ENCODE assay signal across 8 cellular contexts in the genomic region with DNA sequence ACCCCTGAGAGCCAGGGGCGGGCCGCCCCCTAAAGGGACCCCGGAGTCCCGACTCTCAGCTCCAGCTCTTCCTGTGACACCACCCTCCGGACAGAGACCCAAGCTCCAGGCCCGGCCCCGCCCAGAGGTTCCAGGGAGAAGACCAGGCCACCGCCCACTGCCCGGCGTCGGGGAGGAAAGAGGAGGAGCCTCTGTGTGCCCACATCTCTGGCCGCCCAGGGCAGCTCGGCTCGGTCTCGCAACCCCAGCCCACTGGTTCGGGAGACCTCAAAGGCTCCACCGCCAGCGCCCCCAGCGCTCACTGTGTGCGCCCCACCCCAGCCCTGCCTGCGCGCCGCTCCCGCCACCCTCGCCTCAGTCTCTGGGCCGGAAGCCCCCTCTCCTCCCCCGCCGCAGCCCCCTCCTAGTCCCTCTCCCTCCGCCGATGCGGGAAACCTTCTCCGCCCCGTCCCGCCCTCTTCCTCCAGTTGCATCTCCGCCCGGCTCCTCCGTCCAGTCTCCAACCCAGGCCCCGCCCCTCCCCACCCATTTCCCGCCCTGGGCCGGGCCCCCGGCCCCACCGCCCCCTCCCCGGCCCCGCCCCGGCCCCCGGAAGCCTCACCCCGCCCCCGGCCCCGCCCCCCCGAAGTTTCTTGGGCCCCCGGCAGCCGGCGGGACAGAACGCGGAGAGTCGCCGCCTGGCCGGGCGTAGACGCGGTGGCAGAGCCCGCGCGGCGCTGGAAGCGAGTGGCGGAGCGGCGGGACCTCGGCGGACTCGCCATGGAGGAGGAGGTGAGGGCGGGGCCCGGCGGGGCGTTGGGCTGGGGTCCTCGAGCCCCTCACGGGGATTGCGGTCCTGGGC. TPM values are rescaled to one million over a fixed set of nuclear protein-coding genes. Genes with fewer than 3 reads are reported as not detected.
A peak's percentile ranks its signal among the peaks of the same experiment; 100 is the strongest.
DNase-seq lines count a peak whose midpoint lies in the region; ATAC-seq and TF ChIP-seq lines count a peak whose summit lies in the region.

A gene with protein sequence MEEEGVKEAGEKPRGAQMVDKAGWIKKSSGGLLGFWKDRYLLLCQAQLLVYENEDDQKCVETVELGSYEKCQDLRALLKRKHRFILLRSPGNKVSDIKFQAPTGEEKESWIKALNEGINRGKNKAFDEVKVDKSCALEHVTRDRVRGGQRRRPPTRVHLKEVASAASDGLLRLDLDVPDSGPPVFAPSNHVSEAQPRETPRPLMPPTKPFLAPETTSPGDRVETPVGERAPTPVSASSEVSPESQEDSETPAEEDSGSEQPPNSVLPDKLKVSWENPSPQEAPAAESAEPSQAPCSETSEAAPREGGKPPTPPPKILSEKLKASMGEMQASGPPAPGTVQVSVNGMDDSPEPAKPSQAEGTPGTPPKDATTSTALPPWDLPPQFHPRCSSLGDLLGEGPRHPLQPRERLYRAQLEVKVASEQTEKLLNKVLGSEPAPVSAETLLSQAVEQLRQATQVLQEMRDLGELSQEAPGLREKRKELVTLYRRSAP (plus strand): TSS at position 658 of the 841 bp plus-strand sequence. CDS start 102 bp downstream, at position 760.

- ATAC-seq in HG02678 (IDR thresholded peaks at IDR 0.05; ENCODE audit: unreplicated experiment) (peak; percentile 62), heart right ventricle (peak; percentile 88 to 94 (median 89))

- H3K4me1 Mint-ChIP-seq in type B pancreatic cell (ENCODE audit: unreplicated experiment) = peaks cover 29% of the 10 kb centered on the region

- H3K9me3 Mint-ChIP-seq in type B pancreatic cell = no peaks in the 10 kb centered on the region

- DNase-seq in NCI-H1417 treated with DMSO at 0.1 percent for 48 hours (lab: John Stamatoyannopoulos, UW) (peak; percentile 65), T-helper 1 cell (peak; percentile 86 to 96 (median 89)), adrenal gland (peak; percentile 97 to 99 (median 97)), heart right ventricle (peak; percentile 97 to 98), posterior cingulate gyrus (peak; percentile 82 to 98 (median 89)), type B pancreatic cell (ENCODE audit: extremely low spot score, unreplicated experiment) (peak; percentile 95)

- intact Hi-C loops in adrenal gland (cut with DNase I) (no loop called here), heart right ventricle (cut with DNase I) (loop anchor here in 7 of 10 donors (2.0 to 10.0 kb wide), 7 partner anchors 41 to 143 kb away; partner anchors contain the start of gene SPG21 (in 1 of the 7)), posterior cingulate gyrus (cut with DNase I) (loop anchor here (2.0 to 5.0 kb wide), 2 partner anchors 15 to 56 kb away; no protein-coding TSS in a partner anchor)

- H3K4me3 ChIP-seq in adrenal gland (peak within 1 kb of the TSS; percentile 62 to 97 (median 92)), heart right ventricle (peak within 1 kb of the TSS; percentile 74 to 100 (median 94))

- H3K27me3 ChIP-seq in adrenal gland (no peaks in the 10 kb centered on the region), heart right ventricle (no peaks in the 10 kb centered on the region)

- peak; percentile 79 to 83 for TF ChIP-seq POLR2A in adrenal gland (IDR thresholded peaks at IDR 0.05)

- peaks cover 39 to 44% of the 10 kb centered on the region in 2 donors for H3K4me1 ChIP-seq in adrenal gland (replicated peaks in 1 of 2)
- H3K4me1 ChIP-seq in heart right ventricle = peaks cover 17 to 62% (median 42%) of the 10 kb centered on the region in 9 donors

- H3K4me3 Mint-ChIP-seq in type B pancreatic cell = peak within 1 kb of the TSS; percentile 93

- H3K27ac Mint-ChIP-seq in type B pancreatic cell = peak within 1 kb of the TSS; percentile 82

- no peaks in the 10 kb centered on the region for H3K36me3 Mint-ChIP-seq in type B pancreatic cell

- H3K27ac ChIP-seq in adrenal gland = peak within 1 kb of the TSS; percentile 88 to 97 (median 96)
- H3K27ac ChIP-seq in heart right ventricle = peak within 1 kb of the TSS; percentile 91 to 99 (median 98)

- H3K9me3 ChIP-seq in adrenal gland (replicated peaks in 1 of 3) (no peaks in the 10 kb centered on the region), heart right ventricle (no peaks in the 10 kb centered on the region)

- H3K36me3 ChIP-seq in adrenal gland (replicated peaks in 1 of 2) (no peaks in the 10 kb centered on the region), heart right ventricle (peaks cover 0 to 4% (median 0%) of the 10 kb centered on the region in 9 donors)

- TF ChIP-seq CTCF in GM12872 (IDR thresholded peaks at IDR 0.05; ENCODE audit: insufficient read depth, low read depth, low read length) (peak; percentile 48; the same call in 2 of the 3 replicates), adrenal gland (IDR thresholded peaks at IDR 0.05) (peak in 3 of 6 experiments; percentile 19 to 39 (median 25)), heart right ventricle (IDR thresholded peaks at IDR 0.05) (peak in 4 of 9 donors; percentile 28 to 43 (median 36)), type B pancreatic cell (conservative IDR thresholded peaks at IDR 0.05) (peak; percentile 53)

- H3K27me3 Mint-ChIP-seq in type B pancreatic cell = peaks cover 3% of the 10 kb centered on the region

- 0 to 1% (median 0%) methylated on average over 3 to 79 of the region's 79 CpGs for WGBS in adrenal gland, 4 donors
- WGBS in heart right ventricle, 2 donors = 0 to 1% methylated on average over 62 to 79 of the region's 79 CpGs

RNA-seq across cellular contexts. Expression of the gene that starts here (rescaled TPM):
- total RNA-seq in adrenal gland (10 to 100 TPM; 31.3 to 62.9 (median 50.3) TPM), heart right ventricle (10 to 100 TPM in 3 of 10 donors, 1 to 10 TPM in 7; 5.9 to 24.2 (median 9.7) TPM), type B pancreatic cell (ENCODE audit: low replicate concordance) (10.1 and 11.2 TPM in 2 replicates)
- polyA plus RNA-seq in adrenal gland (10 to 100 TPM; 20.4 to 49.3 (median 33.7) TPM), heart right ventricle (10 to 100 TPM in 1 of 2 donors, 1 to 10 TPM in 1; 7.2 to 10.2 TPM)

Comparison
In these comparisons a context has a peak if more than half of its experiments do, and no peak if none do; other contexts are left out.
1. Peak in every context shown above with its lines: DNase-seq, ATAC-seq, H3K4me3 ChIP-seq and H3K27ac ChIP-seq.
2. intact Hi-C loops: an anchor here in heart right ventricle (2.0 to 10.0 kb wide) and posterior cingulate gyrus (2.0 to 5.0 kb wide); none called in adrenal gland.